ENCODE assay signal across 8 cellular contexts in genomic region chr20:10434467-10434831, GRCh38. TPM values are rescaled to one million over a fixed set of nuclear protein-coding genes. Genes with fewer than 3 reads are reported as not detected.
DNase-seq lines count a peak whose midpoint lies in the region; ATAC-seq and TF ChIP-seq lines count a peak whose summit lies in the region.

No MANE protein-coding gene starts in this region.

- peak overlapping the region; percentile 92 for H3K4me3 Mint-ChIP-seq in CD8-positive, alpha-beta T cell
- peak overlapping the region; percentile 91 for H3K4me3 Mint-ChIP-seq in endodermal cell

- TF ChIP-seq CTCF in CD8-positive, alpha-beta T cell (IDR thresholded peaks at IDR 0.05): no peak
- no peak for TF ChIP-seq CTCF in endodermal cell (conservative IDR thresholded peaks at IDR 0.05)

- peak; percentile 47 for ATAC-seq in CD8-positive, alpha-beta T cell
- peak; percentile 18 for ATAC-seq in GM19468 (IDR thresholded peaks at IDR 0.05; ENCODE audit: extremely low read depth, unreplicated experiment)

- H3K9me3 ChIP-seq in CD8-positive, alpha-beta T cell (ENCODE audit: low read length): no peaks in the 10 kb centered on the region
- H3K9me3 ChIP-seq in endodermal cell (ENCODE audit: control insufficient read depth, low read length): no peaks in the 10 kb centered on the region

- H2BK120ac ChIP-seq in mesendoderm (ENCODE audit: low read depth, low read length): no peak overlapping the region

- peak overlapping the region; percentile 89 for H3K4me3 ChIP-seq in CD8-positive, alpha-beta T cell (ENCODE audit: low read depth, low read length)
- H3K4me3 ChIP-seq in endodermal cell (ENCODE audit: low read length): peak overlapping the region; percentile 85
- H3K4me3 ChIP-seq in mesendoderm (ENCODE audit: low read length): peak overlapping the region; percentile 64

- peak; percentile 46 to 79 (median 66) for DNase-seq in CD8-positive, alpha-beta T cell
- DNase-seq in HS-5 (ENCODE audit: low read depth) (peak; percentile 99), NOMO-1 (lab: John Stamatoyannopoulos, UW; ENCODE audit: unreplicated experiment in 2 of 2) (peak; percentile 74 to 87), endodermal cell (peak; percentile 97), mesendoderm (peak; percentile 100)
- peak; percentile 26 to 42 (median 34) for DNase-seq in activated CD8-positive, alpha-beta memory T cell treated with anti-CD3 and anti-CD28 coated beads for 48 hours (ENCODE audit: low read depth in 2 of 3, low spot score in 2 of 3)
- peak; percentile 46 for DNase-seq in stimulated activated CD8-positive, alpha-beta memory T cell treated with anti-CD3 and anti-CD28 coated beads, Interleukin-12 subunit alpha, Interleukin-12 subunit beta, amount 100 ng/mL, for 4 hours (ENCODE audit: low read depth)

- H3K27ac ChIP-seq in CD8-positive, alpha-beta T cell (ENCODE audit: low read depth, low read length): peak overlapping the region; percentile 85
- H3K27ac ChIP-seq in endodermal cell (ENCODE audit: low read depth, low read length) (peak overlapping the region; percentile 84), mesendoderm (ENCODE audit: low read depth, low read length) (no peak overlapping the region)

- H3K27me3 ChIP-seq in CD8-positive, alpha-beta T cell (ENCODE audit: insufficient read depth, low read length): no peaks in the 10 kb centered on the region
- no peaks in the 10 kb centered on the region for H3K27me3 ChIP-seq in endodermal cell (ENCODE audit: control insufficient read depth, insufficient read depth, low read length, poor library complexity, severe bottlenecking)
- no peaks in the 10 kb centered on the region for H3K27me3 ChIP-seq in mesendoderm (ENCODE audit: insufficient read depth, low read length, poor library complexity)

- peak overlapping the region; percentile 96 for H3K27ac Mint-ChIP-seq in CD8-positive, alpha-beta T cell
- H3K27ac Mint-ChIP-seq in endodermal cell: peak overlapping the region; percentile 94

- H2BK15ac ChIP-seq in mesendoderm (replicated peaks; ENCODE audit: low read depth): no peak overlapping the region

- H3K4ac ChIP-seq in mesendoderm (ENCODE audit: low read depth, low read length): no peak overlapping the region

- H3K4me1 Mint-ChIP-seq in CD8-positive, alpha-beta T cell (ENCODE audit: low read depth): peaks cover 46% of the 10 kb centered on the region
- peaks cover 28% of the 10 kb centered on the region for H3K4me1 Mint-ChIP-seq in endodermal cell

- H3K18ac ChIP-seq in mesendoderm (ENCODE audit: low read length): no peak overlapping the region

- H3K4me2 ChIP-seq in mesendoderm (ENCODE audit: low read length): peak overlapping the region; percentile 42

- peaks cover 8% of the 10 kb centered on the region for H3K36me3 Mint-ChIP-seq in CD8-positive, alpha-beta T cell
- H3K36me3 Mint-ChIP-seq in endodermal cell (ENCODE audit: low read depth): peaks cover 3% of the 10 kb centered on the region

- POLR2A ChIA-PET in CD8-positive, alpha-beta T cell (lab: Charles Lee): interaction anchor here (0.7 to 2.7 kb wide), 13 partner anchors 7 to 399 kb away, joined by 3 to 9 read pairs (median 4); partner anchors contain the start of gene ANKEF1

- H3K79me2 ChIP-seq in mesendoderm (ENCODE audit: control insufficient read depth, insufficient read depth, low read length): peaks cover 19% of the 10 kb centered on the region

- H3K9ac ChIP-seq in endodermal cell (ENCODE audit: extremely low read depth, low read length, poor library complexity, severe bottlenecking) (peak overlapping the region; percentile 82), mesendoderm (ENCODE audit: low read length) (peak overlapping the region; percentile 85)

- no peaks in the 10 kb centered on the region for H3K9me3 Mint-ChIP-seq in CD8-positive, alpha-beta T cell
- no peaks in the 10 kb centered on the region for H3K9me3 Mint-ChIP-seq in endodermal cell

- H2AK5ac ChIP-seq in mesendoderm (ENCODE audit: low read length): no peak overlapping the region

- H3K23ac ChIP-seq in mesendoderm (ENCODE audit: low read length): no peak overlapping the region

- H4K8ac ChIP-seq in mesendoderm (ENCODE audit: low read depth, low read length): no peak overlapping the region

- peaks cover 14% of the 10 kb centered on the region for H3K79me1 ChIP-seq in mesendoderm (ENCODE audit: low read length)

- WGBS in endodermal cell (ENCODE audit: insufficient coverage in 1 of 2, insufficient read length in 1 of 2), 2 experiments: 0% methylated on average over 9 to 17 of the region's 17 CpGs
- WGBS in mesendoderm (ENCODE audit: extremely low coverage, insufficient coverage, low lambda C conversion rate): no CpG with 5 or more reads among the region's 17 CpGs

- peak overlapping the region; percentile 78 for H3K56ac ChIP-seq in mesendoderm (ENCODE audit: low read length)

- CTCF ChIA-PET in CD8-positive, alpha-beta T cell (lab: Charles Lee): interaction anchor here (1.0 to 2.1 kb wide), 3 partner anchors 7 to 456 kb away, joined by 3 to 6 read pairs (median 5); no protein-coding TSS in a partner anchor

- H2BK5ac ChIP-seq in mesendoderm (ENCODE audit: low read length): no peak overlapping the region

- no peaks in the 10 kb centered on the region for H3K27me3 Mint-ChIP-seq in CD8-positive, alpha-beta T cell (ENCODE audit: low read depth)
- H3K27me3 Mint-ChIP-seq in endodermal cell (ENCODE audit: insufficient read depth): no peaks in the 10 kb centered on the region

- no peak overlapping the region for H4K5ac ChIP-seq in mesendoderm (ENCODE audit: low read length)

- no peaks in the 10 kb centered on the region for H3K36me3 ChIP-seq in CD8-positive, alpha-beta T cell (ENCODE audit: insufficient read depth, low read length)
- H3K36me3 ChIP-seq in endodermal cell (ENCODE audit: control insufficient read depth, insufficient read depth, low read length) (no peaks in the 10 kb centered on the region), mesendoderm (ENCODE audit: control insufficient read depth, insufficient read depth, low read length) (no peaks in the 10 kb centered on the region)

- intact Hi-C loops in CD8-positive, alpha-beta T cell (cut with DNase I, micrococcal nuclease): loop anchor here (2.0 kb wide), 3 partner anchors 66 to 400 kb away; partner anchors contain the start of gene ANKEF1 (in 1 of the 2)

- peaks cover 17% of the 10 kb centered on the region for H3K4me1 ChIP-seq in CD8-positive, alpha-beta T cell (ENCODE audit: insufficient read depth, low read length)
- H3K4me1 ChIP-seq in endodermal cell (ENCODE audit: control insufficient read depth, insufficient read depth, low read length) (peaks cover 5% of the 10 kb centered on the region), mesendoderm (ENCODE audit: control insufficient read depth, low read depth, low read length) (no peaks in the 10 kb centered on the region)

RNA-seq across cellular contexts. Expression of gene MKKS, which starts 0.4 kb away (rescaled TPM):
- total RNA-seq in CD8-positive, alpha-beta T cell: under 1 TPM; 0.49 to 0.83 TPM
- total RNA-seq in endodermal cell: 10 to 100 TPM; 13.2 to 13.8 TPM
- 22.0 TPM for polyA plus RNA-seq in endodermal cell (2013, experiment 1 of 2)
- 22.1 TPM for polyA plus RNA-seq in endodermal cell (2013, experiment 2 of 2)
- 12.4 TPM for polyA plus RNA-seq in mesendoderm (2013, experiment 1 of 2)
- 12.7 TPM for polyA plus RNA-seq in mesendoderm (2013, experiment 2 of 2)

RNA-seq across cellular contexts. Expression of gene SLX4IP, which starts 0.7 kb away (rescaled TPM):
- 1 to 10 TPM in 1 of 2 experiments, under 1 TPM in 1; 0.92 to 1.2 TPM for total RNA-seq in CD8-positive, alpha-beta T cell
- 1 to 10 TPM; 9.2 to 9.5 TPM for total RNA-seq in endodermal cell
- 5.1 TPM for polyA plus RNA-seq in endodermal cell (2013, experiment 1 of 2)
- polyA plus RNA-seq in endodermal cell (2013, experiment 2 of 2): 5.3 TPM
- 2.2 TPM for polyA plus RNA-seq in mesendoderm (2013, experiment 1 of 2)
- 2.4 TPM for polyA plus RNA-seq in mesendoderm (2013, experiment 2 of 2)

Comparison
In these comparisons a context has a peak if more than half of its experiments do, and no peak if none do; other contexts are left out.
1. DNase-seq: peak in every context shown above with its lines; median percentile 100 in mesendoderm; 99 in HS-5; 97 in endodermal cell; 80 in NOMO-1; 66 in CD8-positive, alpha-beta T cell; 46 in stimulated activated CD8-positive, alpha-beta memory T cell treated with anti-CD3 and anti-CD28 coated beads, Interleukin-12 subunit alpha, Interleukin-12 subunit beta, amount 100 ng/mL, for 4 hours; 34 in activated CD8-positive, alpha-beta memory T cell treated with anti-CD3 and anti-CD28 coated beads for 48 hours.
2. RNA of gene MKKS, which starts 0.4 kb away (total RNA-seq): 13.2 to 13.8 TPM in endodermal cell; 0.49 to 0.83 TPM in CD8-positive, alpha-beta T cell; every median in the first group is over 4 times any median in the second.
3. RNA of gene SLX4IP, which starts 0.7 kb away (total RNA-seq): 9.2 to 9.5 TPM in endodermal cell; 0.92 to 1.2 TPM in CD8-positive, alpha-beta T cell; every median in the first group is over 4 times any median in the second.
4. Peak in every context shown above with its lines, with median percentiles within 50 percentile points of each other: H3K4me3 ChIP-seq.